Comparison of ENCODE assay signal across 8 cellular contexts in genomic region chr3:157160652-157161480, GRCh38. TPM values are rescaled to one million over a fixed set of nuclear protein-coding genes. Genes with fewer than 3 reads are reported as not detected.
DNase-seq lines count a peak whose midpoint lies in the region; ATAC-seq and TF ChIP-seq lines count a peak whose summit lies in the region.

No MANE protein-coding gene starts in this region.

- no peak for TF ChIP-seq POLR2A in adrenal gland (IDR thresholded peaks at IDR 0.05)

- H3K4me3 ChIP-seq in HUES6 (ENCODE audit: low read depth, low read length) (peak overlapping the region; percentile 97), adrenal gland (peak overlapping the region in 3 of 4 donors; percentile 51 to 98 (median 91)), right atrium auricular region (peak overlapping the region; percentile 94 to 98)

- H3K9me3 ChIP-seq in HUES6 (ENCODE audit: control insufficient read depth, insufficient read depth, low read depth, low read length) = no peaks in the 10 kb centered on the region
- no peaks in the 10 kb centered on the region for H3K9me3 ChIP-seq in adrenal gland (replicated peaks in 1 of 3)
- H3K9me3 ChIP-seq in right atrium auricular region = no peaks in the 10 kb centered on the region

- H3K27me3 ChIP-seq in HUES6 (ENCODE audit: control insufficient read depth, insufficient read depth, low read length) (no peaks in the 10 kb centered on the region), adrenal gland (no peaks in the 10 kb centered on the region), right atrium auricular region (no peaks in the 10 kb centered on the region)

- TF ChIP-seq CTCF in adrenal gland (IDR thresholded peaks at IDR 0.05) = peak in 1 of 6 experiments; percentile 34
- peak in 1 of 2 donors; percentile 5 for TF ChIP-seq CTCF in right atrium auricular region (IDR thresholded peaks at IDR 0.05)

- H3K9ac ChIP-seq in HUES6 (ENCODE audit: low read length) = peak overlapping the region; percentile 98

- DNase-seq in ELF-1 (ENCODE audit: low read depth, low spot score) (peak; percentile 69), RPMI8226 (peak; percentile 88), adrenal gland (peak; percentile 76 to 96 (median 93)), right atrium auricular region (ENCODE audit: low spot score) (peak; percentile 94), putamen (ENCODE audit: low spot score) (peak; percentile 68), NCI-H774 (lab: John Stamatoyannopoulos, UW) (no peak)

- peak; percentile 38 for ATAC-seq in GM21529 (IDR thresholded peaks at IDR 0.05; ENCODE audit: unreplicated experiment)

- peak overlapping the region; percentile 99 for H3K27ac ChIP-seq in HUES6 (ENCODE audit: low read depth, low read length)
- peak overlapping the region; percentile 97 to 100 (median 100) for H3K27ac ChIP-seq in adrenal gland
- peak overlapping the region; percentile 100 for H3K27ac ChIP-seq in right atrium auricular region

- intact Hi-C loops in adrenal gland (cut with DNase I) = no loop called here

- peaks cover 12% of the 10 kb centered on the region for H3K4me1 ChIP-seq in HUES6 (ENCODE audit: control insufficient read depth, insufficient read depth, low read length)
- H3K4me1 ChIP-seq in adrenal gland (replicated peaks in 1 of 2) = peaks cover 27 to 40% of the 10 kb centered on the region in 2 donors
- peaks cover 0 to 42% of the 10 kb centered on the region in 2 donors for H3K4me1 ChIP-seq in right atrium auricular region

- H3K36me3 ChIP-seq in HUES6 (ENCODE audit: control insufficient read depth, insufficient read depth, low read length) (peaks cover 34% of the 10 kb centered on the region), adrenal gland (replicated peaks in 1 of 2) (peaks cover 0 to 31% of the 10 kb centered on the region in 2 donors), right atrium auricular region (peaks cover 28% of the 10 kb centered on the region)

- WGBS in adrenal gland, 4 donors = 8 to 11% (median 9%) methylated on average over 20 to 22 of the region's 22 CpGs

RNA-seq across cellular contexts. Expression of gene CCNL1, which starts 0.9 kb away (rescaled TPM):
- total RNA-seq in adrenal gland = 100 to 1,000 TPM in 4 of 8 donors, 10 to 100 TPM in 4; 50.1 to 223 (median 96.7) TPM
- 100 to 1,000 TPM in 1 of 3 donors, 10 to 100 TPM in 2; 67.0 to 200 (median 97.9) TPM for polyA plus RNA-seq in adrenal gland
- total RNA-seq in right atrium auricular region = 10 to 100 TPM; 43.8 to 44.3 TPM
